In the genomic region with DNA sequence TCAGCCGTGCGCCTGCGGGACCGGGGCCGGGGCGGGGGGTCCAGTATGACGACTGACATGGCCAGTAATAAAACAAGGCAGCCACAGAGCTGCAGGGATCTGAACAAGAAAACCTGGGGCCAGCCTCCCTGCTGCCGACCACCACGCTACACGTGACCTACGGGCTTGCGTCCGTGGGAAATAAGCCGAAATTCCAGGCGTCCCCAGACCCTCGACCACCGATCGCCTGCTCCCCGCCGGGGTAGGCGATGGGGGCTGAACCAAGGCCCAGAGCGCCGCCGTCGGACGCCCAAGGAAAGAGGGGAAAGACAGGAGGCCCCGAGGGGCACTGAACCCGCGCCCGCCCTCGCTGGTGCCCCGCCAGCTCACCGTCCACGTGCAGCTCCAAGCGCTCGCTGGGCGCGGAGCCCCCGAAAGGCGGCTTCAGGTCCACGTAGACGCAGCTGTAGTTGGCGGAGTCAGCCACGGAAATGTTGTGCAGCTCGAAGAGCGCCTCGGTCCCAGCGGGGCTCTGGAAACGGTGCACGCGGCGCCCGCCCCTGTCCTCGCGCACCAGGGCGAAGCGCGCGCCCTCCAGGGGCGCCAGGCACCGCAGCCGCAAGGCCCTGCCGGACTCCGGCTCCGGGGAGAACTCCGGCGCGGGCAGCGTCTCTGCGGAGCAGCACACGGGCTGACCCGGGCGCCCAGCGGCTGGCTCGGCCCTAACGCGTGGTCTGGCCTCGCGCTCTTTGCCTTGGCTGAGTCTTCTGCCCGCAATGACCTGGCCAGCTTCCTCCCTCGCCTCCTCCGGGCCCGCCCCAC, we compare ENCODE assay signal across 15 cellular contexts. TPM values are rescaled to one million over a fixed set of nuclear protein-coding genes. Genes with fewer than 3 reads are reported as not detected.
A peak's percentile ranks its signal among the peaks of the same experiment; 100 is the strongest.
DNase-seq lines count a peak whose midpoint lies in the region; ATAC-seq and TF ChIP-seq lines count a peak whose summit lies in the region.
"Had no signal": no experiment of that assay in that cellular context is flagged by ENCODE, and none has a peak within 500 bp of the region (broad histone marks: within the 10 kb centered on the region; RNA-seq: fewer than 3 reads in every experiment).

No MANE protein-coding gene starts in this region.

- H3K9me3 Mint-ChIP-seq in MCF 10A (ENCODE audit: unreplicated experiment) (peaks cover 6% of the 10 kb centered on the region), HFFc6 (peaks cover 4% of the 10 kb centered on the region; the same call in 1 of the 2 replicates)

- TF ChIP-seq CTCF in breast epithelium (IDR thresholded peaks at IDR 0.05) (no peak), MCF 10A (IDR thresholded peaks at IDR 0.05; ENCODE audit: unreplicated experiment) (no peak), coronary artery (IDR thresholded peaks at IDR 0.05) (no peak), right lobe of liver (IDR thresholded peaks at IDR 0.05) (peak in 1 of 4 donors; percentile 19), suprapubic skin (IDR thresholded peaks at IDR 0.05) (no peak), GM13977 (IDR thresholded peaks at IDR 0.05; ENCODE audit: extremely low read depth, insufficient read depth, missing control alignments) (no peak), HFFc6 (IDR thresholded peaks at IDR 0.05) (no peak)

- in situ Hi-C loops in GM13977 (cut with MboI; ENCODE audit: low pct_unique_long_range_greater_than_20kb, low sequenced_read_pairs, unreplicated experiment), result no loop called here

- ATAC-seq in right lobe of liver, result peak; percentile 12 to 61 (median 36)

- H3K4me3 ChIP-seq in breast epithelium (peak overlapping the region in 2 of 3 donors; percentile 7 to 28), coronary artery (peak overlapping the region; percentile 18), right lobe of liver (peak overlapping the region; percentile 69 to 83 (median 69)), suprapubic skin (peak overlapping the region; percentile 28)
- H3K4me3 ChIP-seq: prostate gland, thyroid gland had no signal

- no TSS peak for BruUV-seq in MCF 10A (replicated peaks; lab: Mats Ljungman, UMichigan)

- no peaks in the 10 kb centered on the region for H3K27me3 Mint-ChIP-seq in MCF 10A (ENCODE audit: insufficient read depth, unreplicated experiment)
- H3K27me3 Mint-ChIP-seq in HFFc6 (ENCODE audit: insufficient read depth), result peaks cover 9% of the 10 kb centered on the region

- POLR2A ChIA-PET in MCF 10A (lab: Yijun Ruan, JAX), result interaction anchor here (4.0 kb wide), 1 partner anchor 13 kb away, joined by 32 read pairs; the partner anchor contains the start of gene ZNF497

- H3K4me1 Mint-ChIP-seq in MCF 10A (ENCODE audit: insufficient read depth, unreplicated experiment) (peaks cover 5% of the 10 kb centered on the region), HFFc6 (ENCODE audit: low read depth) (peaks cover 21% of the 10 kb centered on the region)

- H3K27ac ChIP-seq in breast epithelium (no peak overlapping the region), coronary artery (no peak overlapping the region), right lobe of liver (peak overlapping the region in 2 of 3 donors; percentile 44 to 72), suprapubic skin (no peak overlapping the region)
- H3K27ac ChIP-seq: prostate gland, thyroid gland had no signal

- no peaks in the 10 kb centered on the region for H3K9me3 ChIP-seq in breast epithelium
- no peaks in the 10 kb centered on the region for H3K9me3 ChIP-seq in right lobe of liver
- H3K9me3 ChIP-seq in suprapubic skin, result no peaks in the 10 kb centered on the region
- H3K9me3 ChIP-seq: prostate gland, thyroid gland had no signal

- intact Hi-C loops in breast epithelium (cut with DNase I; ENCODE audit: low total_unique reads), result no loop called here
- intact Hi-C loops in MCF 10A (cut with micrococcal nuclease), result no loop called here
- intact Hi-C loops in right lobe of liver (cut with DNase I), result no loop called here

- DNase-seq in breast epithelium (ENCODE audit: low spot score in 2 of 2) (no peak), MCF 10A (ENCODE audit: unreplicated experiment) (no peak), coronary artery (ENCODE audit: low spot score) (no peak), right lobe of liver (peak in 1 of 3 donors; percentile 68), suprapubic skin (ENCODE audit: low spot score in 2 of 2) (no peak), GM13977 (ENCODE audit: low spot score) (no peak), HFFc6 (no peak)
- no peak for DNase-seq in activated T-cell treated with anti-CD3 and anti-CD28 coated beads, Interleukin-2, amount 50 U/mL, for 48 hours
- DNase-seq: activated CD4-positive, alpha-beta T cell treated with anti-CD3 and anti-CD28 coated beads, Interleukin-2, amount 50 U/mL, for 4 hours; activated effector memory CD4-positive, alpha-beta T cell treated with Interleukin-2 at 50 U/mL for 16 hours; GDM1; glutamatergic neuron; NCI-H146; thyroid gland had no signal

- WGBS in right lobe of liver (ENCODE audit: insufficient coverage, low coverage, low lambda C conversion rate, missing lambda C conversion rate), result 11% methylated on average over 22 of the region's 83 CpGs
- 60% methylated on average over 31 of the region's 83 CpGs for WGBS in suprapubic skin

- H3K36me3 Mint-ChIP-seq in MCF 10A (ENCODE audit: insufficient read depth, unreplicated experiment) (peaks cover 11% of the 10 kb centered on the region), HFFc6 (ENCODE audit: low read depth) (peaks cover 16% of the 10 kb centered on the region; the same call in 1 of the 2 replicates)

- TF ChIP-seq EP300 in suprapubic skin (IDR thresholded peaks at IDR 0.05), result no peak

- H3K27me3 ChIP-seq in breast epithelium, result no peaks in the 10 kb centered on the region
- no peaks in the 10 kb centered on the region for H3K27me3 ChIP-seq in right lobe of liver
- peaks cover 45% of the 10 kb centered on the region for H3K27me3 ChIP-seq in suprapubic skin
- H3K27me3 ChIP-seq: thyroid gland had no signal

- no peak overlapping the region for H3K4me3 Mint-ChIP-seq in MCF 10A (ENCODE audit: unreplicated experiment)
- no peak overlapping the region for H3K4me3 Mint-ChIP-seq in HFFc6

- no peak for TF ChIP-seq POLR2A in breast epithelium (IDR thresholded peaks at IDR 0.05)
- TF ChIP-seq POLR2A in right lobe of liver (IDR thresholded peaks at IDR 0.05), result no peak
- no peak for TF ChIP-seq POLR2A in suprapubic skin (IDR thresholded peaks at IDR 0.05)

- CTCF ChIA-PET in MCF 10A (lab: Yijun Ruan, JAX), result no interaction called here

- H3K27ac Mint-ChIP-seq in MCF 10A (ENCODE audit: low read depth, unreplicated experiment), result no peak overlapping the region
- no peak overlapping the region for H3K27ac Mint-ChIP-seq in HFFc6

- H3K4me1 ChIP-seq in breast epithelium, result no peaks in the 10 kb centered on the region
- peaks cover 2 to 53% (median 19%) of the 10 kb centered on the region in 4 donors for H3K4me1 ChIP-seq in right lobe of liver
- H3K4me1 ChIP-seq in suprapubic skin, result peaks cover 21% of the 10 kb centered on the region
- H3K4me1 ChIP-seq: prostate gland had no signal

- H3K36me3 ChIP-seq in breast epithelium (no peaks in the 10 kb centered on the region), right lobe of liver (peaks cover 0 to 9% (median 0%) of the 10 kb centered on the region in 4 donors), suprapubic skin (no peaks in the 10 kb centered on the region)
- H3K36me3 ChIP-seq: prostate gland, thyroid gland had no signal

RNA-seq across cellular contexts. Expression of gene A1BG, which starts 3.1 kb away (rescaled TPM):
- total RNA-seq in breast epithelium, result 10 to 100 TPM; 40.6 to 42.7 (median 42.6) TPM
- total RNA-seq in MCF 10A (2022), result 6.4 and 7.0 TPM in 2 replicates
- total RNA-seq in right lobe of liver, result 1,000 to 10,000 TPM in 4 of 6 experiments, 100 to 1,000 TPM in 2; 897 to 2,313 (median 1,164) TPM
- total RNA-seq in suprapubic skin, result 10 to 100 TPM in 2 of 4 donors, 1 to 10 TPM in 2; 1.0 to 14.9 (median 8.1) TPM
- total RNA-seq in HFFc6 (2021; fragmentation: NEBNext Ultra II Directional; extraction: Animal tissue kit (Norgen Biotek cat#: 25700)), result 10 to 100 TPM; 21.2 to 36.9 (median 25.4) TPM

RNA-seq across cellular contexts. Expression of gene ZNF497, which starts 12.3 kb away (rescaled TPM):
- 1 to 10 TPM in 2 of 3 donors, under 1 TPM in 1; 0.80 to 5.3 (median 3.6) TPM for total RNA-seq in breast epithelium
- 3.2 and 3.9 TPM in 2 replicates for total RNA-seq in MCF 10A (2022)
- 1 to 10 TPM in 5 of 6 experiments, under 1 TPM in 1; 0.73 to 3.1 (median 1.7) TPM for total RNA-seq in right lobe of liver
- total RNA-seq in suprapubic skin, result 1 to 10 TPM; 2.4 to 4.8 (median 3.4) TPM
- total RNA-seq in HFFc6 (2021; fragmentation: NEBNext Ultra II Directional; extraction: Animal tissue kit (Norgen Biotek cat#: 25700)), result under 1 TPM; 0.16 to 0.35 (median 0.27) TPM

RNA-seq across cellular contexts. Expression of gene ZSCAN22, which starts 23.4 kb away (rescaled TPM):
- total RNA-seq in breast epithelium (1 to 10 TPM; 2.6 to 3.8 (median 3.6) TPM), MCF 10A (2022) (3.8 and 4.7 TPM in 2 replicates), right lobe of liver (1 to 10 TPM; 1.7 to 2.9 (median 2.1) TPM), suprapubic skin (1 to 10 TPM; 4.3 to 7.6 (median 5.6) TPM)
- total RNA-seq in HFFc6 (2021; fragmentation: NEBNext Ultra II Directional; extraction: Animal tissue kit (Norgen Biotek cat#: 25700)), result 1 to 10 TPM; 2.5 to 3.0 (median 2.8) TPM

RNA-seq across cellular contexts. Expression of gene ZNF837, which starts 30.6 kb away (rescaled TPM):
- total RNA-seq in breast epithelium (1 to 10 TPM; 1.3 to 6.6 (median 2.3) TPM), MCF 10A (2022) (1.5 and 1.7 TPM in 2 replicates), right lobe of liver (1 to 10 TPM; 1.7 to 3.9 (median 2.4) TPM), suprapubic skin (1 to 10 TPM; 2.6 to 6.2 (median 4.3) TPM)
- 1 to 10 TPM in 2 of 6 experiments, under 1 TPM in 4; 0.63 to 1.3 (median 0.75) TPM for total RNA-seq in HFFc6 (2021; fragmentation: NEBNext Ultra II Directional; extraction: Animal tissue kit (Norgen Biotek cat#: 25700))

RNA-seq across cellular contexts. Expression of gene RPS5, which starts 36.9 kb away (rescaled TPM):
- total RNA-seq in breast epithelium, result 1,000 to 10,000 TPM; 1,794 to 2,659 (median 2,022) TPM
- 1,779 and 1,872 TPM in 2 replicates for total RNA-seq in MCF 10A (2022)
- total RNA-seq in right lobe of liver, result 100 to 1,000 TPM; 274 to 637 (median 304) TPM
- 1,000 to 10,000 TPM; 1,253 to 2,519 (median 2,306) TPM for total RNA-seq in suprapubic skin
- 1,000 to 10,000 TPM in 4 of 6 experiments, 100 to 1,000 TPM in 2; 958 to 1,072 (median 1,017) TPM for total RNA-seq in HFFc6 (2021; fragmentation: NEBNext Ultra II Directional; extraction: Animal tissue kit (Norgen Biotek cat#: 25700))

Comparison
In these comparisons a context has a peak if more than half of its experiments do, and no peak if none do; other contexts are left out.
1. H3K27ac ChIP-seq: peak in right lobe of liver (2 of 3); none in breast epithelium (0 of 2), coronary artery (0 of 2) and suprapubic skin (single experiment).
2. H3K4me3 ChIP-seq: peak in every context shown above with its lines; median percentile 69 in right lobe of liver; 28 in suprapubic skin; 18 in coronary artery; 18 in breast epithelium.
3. RNA of gene A1BG, which starts 3.1 kb away (total RNA-seq): 897 to 2,313 TPM in right lobe of liver; 40.6 to 42.7 TPM in breast epithelium, 21.2 to 36.9 TPM in HFFc6, 1.0 to 14.9 TPM in suprapubic skin and 6.4 to 7.0 TPM in MCF 10A; every median in the first group is over 10 times any median in the second.